In the genomic region with DNA sequence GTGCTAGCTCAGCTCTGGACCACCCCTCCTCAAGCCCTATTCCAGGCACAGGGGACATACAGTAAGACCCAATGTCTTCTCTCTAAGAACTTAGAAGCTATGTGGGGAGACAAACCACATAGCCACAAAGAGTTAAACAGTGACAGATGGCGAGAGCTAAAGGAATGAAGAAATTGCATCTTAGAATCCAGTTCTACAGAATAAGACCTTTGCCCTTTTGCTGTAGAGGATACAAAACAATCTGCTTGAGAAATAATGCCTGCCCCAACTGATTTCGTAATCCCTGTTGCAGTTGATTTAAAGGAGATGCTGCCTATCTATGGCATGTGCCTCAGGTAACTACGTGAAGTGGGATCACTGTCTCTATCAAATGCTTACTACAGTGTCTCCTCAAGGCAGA, we compare ENCODE assay signal across 11 cellular contexts. TPM values are rescaled to one million over a fixed set of nuclear protein-coding genes. Genes with fewer than 3 reads are reported as not detected.
DNase-seq lines count a peak whose midpoint lies in the region; ATAC-seq lines count a peak whose summit lies in the region.
"Had no signal": no experiment of that assay in that cellular context is flagged by ENCODE, and none has a peak within 500 bp of the region (broad histone marks: within the 10 kb centered on the region; RNA-seq: fewer than 3 reads in every experiment).

No MANE protein-coding gene starts in this region.

- intact Hi-C loops in posterior cingulate gyrus (cut with DNase I) = no loop called here

- DNase-seq in EL (peak; percentile 25), RPMI7951 (ENCODE audit: low read depth) (peak; percentile 31), iris pigment epithelial cell (ENCODE audit: low read depth) (peak; percentile 84), posterior cingulate gyrus (no peak), COR-L47 (lab: John Stamatoyannopoulos, UW) (no peak), LoVo (ENCODE audit: low spot score) (no peak)
- DNase-seq: activated CD4-positive, alpha-beta T cell treated with anti-CD3 and anti-CD28 coated beads, Interleukin-2, amount 10 ng/mL, durations not matched to agents 7 days and 5 days; SW 1271 had no signal

- peak; percentile 59 for ATAC-seq in HG03135 (IDR thresholded peaks at IDR 0.05; ENCODE audit: unreplicated experiment)
- no peak for ATAC-seq in HG03457 (IDR thresholded peaks at IDR 0.05; ENCODE audit: unreplicated experiment)
- ATAC-seq: activated naive CD4-positive, alpha-beta T cell treated with anti-CD3 and anti-CD28 coated beads, Interleukin-2, amount 50 U/mL, for 72 hours had no signal

RNA-seq across cellular contexts. Expression of a gene that starts 31.2 kb away (rescaled TPM):
- total RNA-seq in RPMI7951 (2014; rRNA removed; shearing (Covaris generic)) = 160 and 181 TPM in 2 replicates

Comparison
In these comparisons a context has a peak if more than half of its experiments do, and no peak if none do; other contexts are left out.
1. DNase-seq: peak in EL (single experiment), RPMI7951 (single experiment) and iris pigment epithelial cell (single experiment); none in posterior cingulate gyrus (0 of 10), COR-L47 (single experiment) and LoVo (single experiment).